ENCODE assay signal across 12 cellular contexts in the genomic region with DNA sequence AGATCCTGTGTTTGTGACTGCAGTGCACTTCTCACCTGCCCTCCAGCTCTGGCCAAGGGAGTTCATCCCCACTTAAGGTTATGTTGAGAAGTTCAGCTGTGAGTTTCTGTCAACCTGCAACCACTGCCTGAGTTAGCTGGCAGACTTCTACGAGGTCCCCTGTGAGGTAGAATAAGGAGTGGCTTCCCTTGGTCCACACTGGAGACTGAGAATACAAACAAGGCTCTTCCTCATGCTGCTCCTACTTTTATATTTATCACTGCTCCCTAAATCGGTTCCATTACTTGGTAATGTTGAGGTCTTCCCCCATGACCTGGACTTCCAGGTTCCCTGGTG.
DNase-seq lines count a peak whose midpoint lies in the region; ATAC-seq and TF ChIP-seq lines count a peak whose summit lies in the region.
"Had no signal": no experiment of that assay in that cellular context is flagged by ENCODE, and none has a peak within 500 bp of the region (broad histone marks: within the 10 kb centered on the region; RNA-seq: fewer than 3 reads in every experiment).

No MANE protein-coding gene starts in this region.

- CTCF ChIA-PET in naive thymus-derived CD4-positive, alpha-beta T cell (lab: Charles Lee) = no interaction called here
- CTCF ChIA-PET in SK-N-SH (lab: Yijun Ruan, JAX) = no interaction called here

- no peaks in the 10 kb centered on the region for H3K27me3 Mint-ChIP-seq in naive thymus-derived CD4-positive, alpha-beta T cell

- peaks cover 0 to 5% (median 0%) of the 10 kb centered on the region in 11 donors for H3K9me3 Mint-ChIP-seq in naive thymus-derived CD4-positive, alpha-beta T cell

- intact Hi-C loops in naive thymus-derived CD4-positive, alpha-beta T cell (cut with micrococcal nuclease) = no loop called here

- TF ChIP-seq CTCF in SK-N-SH (IDR thresholded peaks at IDR 0.05) (no peak), foreskin fibroblast (IDR thresholded peaks at IDR 0.05; ENCODE audit: low read depth, low read length) (no peak)

- no peaks in the 10 kb centered on the region for H3K9me3 ChIP-seq in naive thymus-derived CD4-positive, alpha-beta T cell (ENCODE audit: control insufficient read depth in 2 of 3, low read length in 3 of 3)
- H3K9me3 ChIP-seq in SK-N-SH = no peaks in the 10 kb centered on the region
- H3K9me3 ChIP-seq: psoas muscle had no signal

- H3K27ac Mint-ChIP-seq in naive thymus-derived CD4-positive, alpha-beta T cell = no peak overlapping the region

- POLR2A ChIA-PET in naive thymus-derived CD4-positive, alpha-beta T cell (lab: Charles Lee) = no interaction called here
- POLR2A ChIA-PET in SK-N-SH (lab: Yijun Ruan, JAX) = no interaction called here

- H3K9me2 ChIP-seq in SK-N-SH = no peaks in the 10 kb centered on the region

- H3K4me1 Mint-ChIP-seq in naive thymus-derived CD4-positive, alpha-beta T cell = peaks cover 0 to 2% (median 0%) of the 10 kb centered on the region in 7 donors

- H3K36me3 Mint-ChIP-seq in naive thymus-derived CD4-positive, alpha-beta T cell = no peaks in the 10 kb centered on the region

- TF ChIP-seq RAD21 in SK-N-SH (IDR thresholded peaks at IDR 0.05; ENCODE audit: low read length) = no peak

- no peak overlapping the region for H3K27ac ChIP-seq in naive thymus-derived CD4-positive, alpha-beta T cell (ENCODE audit: low read depth, low read length)
- no peak overlapping the region for H3K27ac ChIP-seq in SK-N-SH (ENCODE audit: low read depth in 2 of 2, low read length in 1 of 2)
- H3K27ac ChIP-seq: HL-60, psoas muscle had no signal

- no peaks in the 10 kb centered on the region for H3K27me3 ChIP-seq in naive thymus-derived CD4-positive, alpha-beta T cell (ENCODE audit: control insufficient read depth in 2 of 2, insufficient read depth in 2 of 2, low read length in 2 of 2)
- H3K27me3 ChIP-seq in SK-N-SH (ENCODE audit: insufficient read depth) = no peaks in the 10 kb centered on the region

- 20% methylated on average over 2 of the region's 2 CpGs for WGBS in SK-N-SH (ENCODE audit: low lambda C conversion rate)

- H3K4me3 Mint-ChIP-seq in naive thymus-derived CD4-positive, alpha-beta T cell = no peak overlapping the region

- ATAC-seq in GM19025 (IDR thresholded peaks at IDR 0.05; ENCODE audit: low read depth, unreplicated experiment) = peak; percentile 43
- peak; percentile 38 for ATAC-seq in GM21786 (IDR thresholded peaks at IDR 0.05; ENCODE audit: unreplicated experiment)
- ATAC-seq in HG03342 (IDR thresholded peaks at IDR 0.05; ENCODE audit: unreplicated experiment) = peak; percentile 34
- ATAC-seq in naive thymus-derived CD4-positive, alpha-beta T cell = peak; percentile 20
- ATAC-seq: psoas muscle had no signal

- no peak overlapping the region for H2AFZ ChIP-seq in SK-N-SH (ENCODE audit: low read depth)

- no peak for TF ChIP-seq EP300 in SK-N-SH (IDR thresholded peaks at IDR 0.05; ENCODE audit: borderline replicate concordance in 1 of 2, low read depth in 1 of 2, low read length in 1 of 2)

- H3F3A ChIP-seq in SK-N-SH (replicated peaks; ENCODE audit: insufficient read depth) = no peaks in the 10 kb centered on the region

- H3K9ac ChIP-seq in SK-N-SH = no peak overlapping the region

- no peaks in the 10 kb centered on the region for H3K36me3 ChIP-seq in naive thymus-derived CD4-positive, alpha-beta T cell (ENCODE audit: control insufficient read depth in 2 of 3, insufficient read depth in 3 of 3, low read length in 3 of 3)
- no peaks in the 10 kb centered on the region for H3K36me3 ChIP-seq in SK-N-SH (replicated peaks in 1 of 2; ENCODE audit: control insufficient read depth in 1 of 2, insufficient read depth in 2 of 2, low read length in 1 of 2)

- H4K20me1 ChIP-seq in SK-N-SH (ENCODE audit: insufficient read depth) = no peaks in the 10 kb centered on the region

- H3K79me2 ChIP-seq in SK-N-SH (ENCODE audit: insufficient read depth) = no peaks in the 10 kb centered on the region

- H3K4me2 ChIP-seq in SK-N-SH = no peak overlapping the region

- no peak overlapping the region for H3K4me3 ChIP-seq in naive thymus-derived CD4-positive, alpha-beta T cell (ENCODE audit: low read length)
- H3K4me3 ChIP-seq in SK-N-SH (ENCODE audit: low read depth in 2 of 2, low read length in 1 of 2) (no peak overlapping the region), foreskin fibroblast (ENCODE audit: low read depth in 1 of 2, low read length in 2 of 2) (no peak overlapping the region)
- H3K4me3 ChIP-seq: psoas muscle had no signal

- DNase-seq in naive thymus-derived CD4-positive, alpha-beta T cell = no peak
- no peak for DNase-seq in activated gamma-delta T cell (lab: John Stamatoyannopoulos, UW)
- no peak for DNase-seq in NCI-H187 (lab: John Stamatoyannopoulos, UW)
- DNase-seq in SK-N-SH = no peak
- no peak for DNase-seq in foreskin fibroblast
- DNase-seq: mesenchymal stem cell, NCI-H1048, psoas muscle had no signal

- peaks cover 0 to 24% of the 10 kb centered on the region in 2 donors for H3K4me1 ChIP-seq in naive thymus-derived CD4-positive, alpha-beta T cell (ENCODE audit: control insufficient read depth in 2 of 2, insufficient read depth in 2 of 2, low read length in 2 of 2)
- H3K4me1 ChIP-seq in SK-N-SH (ENCODE audit: control insufficient read depth in 1 of 2, insufficient read depth in 2 of 2, low read depth in 1 of 2, low read length in 1 of 2) = no peaks in the 10 kb centered on the region; a peak in 1 of 4 replicates
- H3K4me1 ChIP-seq: psoas muscle had no signal

TF ChIP-seq in SK-N-SH, 30 proteins besides CTCF, POLR2A, EP300 and RAD21:
- TF ChIP-seq FOSL2 (IDR thresholded peaks at IDR 0.05; ENCODE audit: borderline replicate concordance, low read depth) = no peak
- TF ChIP-seq TAF1 (IDR thresholded peaks at IDR 0.05; ENCODE audit: borderline replicate concordance, low read depth, low read length) = no peak
- TF ChIP-seq FOXJ3 (CRISPR knock-in tag; IDR thresholded peaks at IDR 0.05) = no peak
- TF ChIP-seq JUND (IDR thresholded peaks at IDR 0.05) = no peak
- no peak for TF ChIP-seq MEF2A (IDR thresholded peaks at IDR 0.05; ENCODE audit: borderline replicate concordance, low read depth)
- no peak for TF ChIP-seq GABPA (IDR thresholded peaks at IDR 0.05; ENCODE audit: low read depth)
- no peak for TF ChIP-seq GATA2 (CRISPR knock-in tag; IDR thresholded peaks at IDR 0.05)
- TF ChIP-seq RFX5 (IDR thresholded peaks at IDR 0.05; ENCODE audit: low read length) = no peak
- TF ChIP-seq, protein P1, sequence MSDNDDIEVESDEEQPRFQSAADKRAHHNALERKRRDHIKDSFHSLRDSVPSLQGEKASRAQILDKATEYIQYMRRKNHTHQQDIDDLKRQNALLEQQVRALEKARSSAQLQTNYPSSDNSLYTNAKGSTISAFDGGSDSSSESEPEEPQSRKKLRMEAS (IDR thresholded peaks at IDR 0.05; ENCODE audit: low read depth) = no peak
- no peak for TF ChIP-seq CHD2 (IDR thresholded peaks at IDR 0.05; ENCODE audit: low read length, partially characterized antibody)
- TF ChIP-seq, protein P2, sequence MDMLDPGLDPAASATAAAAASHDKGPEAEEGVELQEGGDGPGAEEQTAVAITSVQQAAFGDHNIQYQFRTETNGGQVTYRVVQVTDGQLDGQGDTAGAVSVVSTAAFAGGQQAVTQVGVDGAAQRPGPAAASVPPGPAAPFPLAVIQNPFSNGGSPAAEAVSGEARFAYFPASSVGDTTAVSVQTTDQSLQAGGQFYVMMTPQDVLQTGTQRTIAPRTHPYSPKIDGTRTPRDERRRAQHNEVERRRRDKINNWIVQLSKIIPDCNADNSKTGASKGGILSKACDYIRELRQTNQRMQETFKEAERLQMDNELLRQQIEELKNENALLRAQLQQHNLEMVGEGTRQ (IDR thresholded peaks at IDR 0.05; ENCODE audit: borderline replicate concordance, low read depth, low read length) = no peak
- TF ChIP-seq TEAD4 (IDR thresholded peaks at IDR 0.05; ENCODE audit: borderline replicate concordance, insufficient read depth) = no peak
- no peak for TF ChIP-seq SMC3 (IDR thresholded peaks at IDR 0.05; ENCODE audit: low read depth, low read length)
- no peak for TF ChIP-seq SIN3A (IDR thresholded peaks at IDR 0.05; ENCODE audit: borderline replicate concordance, low read depth, low read length)
- TF ChIP-seq MXI1 (IDR thresholded peaks at IDR 0.05; ENCODE audit: low read depth, low read length) = no peak
- no peak for TF ChIP-seq POLR2AphosphoS5 (IDR thresholded peaks at IDR 0.05; ENCODE audit: low read depth, low read length)
- TF ChIP-seq, protein P3, sequence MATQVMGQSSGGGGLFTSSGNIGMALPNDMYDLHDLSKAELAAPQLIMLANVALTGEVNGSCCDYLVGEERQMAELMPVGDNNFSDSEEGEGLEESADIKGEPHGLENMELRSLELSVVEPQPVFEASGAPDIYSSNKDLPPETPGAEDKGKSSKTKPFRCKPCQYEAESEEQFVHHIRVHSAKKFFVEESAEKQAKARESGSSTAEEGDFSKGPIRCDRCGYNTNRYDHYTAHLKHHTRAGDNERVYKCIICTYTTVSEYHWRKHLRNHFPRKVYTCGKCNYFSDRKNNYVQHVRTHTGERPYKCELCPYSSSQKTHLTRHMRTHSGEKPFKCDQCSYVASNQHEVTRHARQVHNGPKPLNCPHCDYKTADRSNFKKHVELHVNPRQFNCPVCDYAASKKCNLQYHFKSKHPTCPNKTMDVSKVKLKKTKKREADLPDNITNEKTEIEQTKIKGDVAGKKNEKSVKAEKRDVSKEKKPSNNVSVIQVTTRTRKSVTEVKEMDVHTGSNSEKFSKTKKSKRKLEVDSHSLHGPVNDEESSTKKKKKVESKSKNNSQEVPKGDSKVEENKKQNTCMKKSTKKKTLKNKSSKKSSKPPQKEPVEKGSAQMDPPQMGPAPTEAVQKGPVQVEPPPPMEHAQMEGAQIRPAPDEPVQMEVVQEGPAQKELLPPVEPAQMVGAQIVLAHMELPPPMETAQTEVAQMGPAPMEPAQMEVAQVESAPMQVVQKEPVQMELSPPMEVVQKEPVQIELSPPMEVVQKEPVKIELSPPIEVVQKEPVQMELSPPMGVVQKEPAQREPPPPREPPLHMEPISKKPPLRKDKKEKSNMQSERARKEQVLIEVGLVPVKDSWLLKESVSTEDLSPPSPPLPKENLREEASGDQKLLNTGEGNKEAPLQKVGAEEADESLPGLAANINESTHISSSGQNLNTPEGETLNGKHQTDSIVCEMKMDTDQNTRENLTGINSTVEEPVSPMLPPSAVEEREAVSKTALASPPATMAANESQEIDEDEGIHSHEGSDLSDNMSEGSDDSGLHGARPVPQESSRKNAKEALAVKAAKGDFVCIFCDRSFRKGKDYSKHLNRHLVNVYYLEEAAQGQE (IDR thresholded peaks at IDR 0.05; ENCODE audit: low read depth, low read length) = no peak
